Comparison of ENCODE assay signal across 8 cellular contexts in genomic region chr12:109461846-109462766, GRCh38. TPM values are rescaled to one million over a fixed set of nuclear protein-coding genes. Genes with fewer than 3 reads are reported as not detected.
DNase-seq lines count a peak whose midpoint lies in the region; ATAC-seq and TF ChIP-seq lines count a peak whose summit lies in the region.

No MANE protein-coding gene starts in this region.

- H3K9ac ChIP-seq in HCT116 (ENCODE audit: low read length) (peak overlapping the region; percentile 16; the same call in 1 of the 2 replicates), rectal smooth muscle tissue (ENCODE audit: low read length) (no peak overlapping the region)

- H3K9me2 ChIP-seq in HCT116 (ENCODE audit: insufficient read depth): no peaks in the 10 kb centered on the region

- H3K36me3 ChIP-seq in HCT116 (ENCODE audit: control insufficient read depth in 1 of 2, insufficient read depth in 2 of 2, low read length in 2 of 2): peaks cover 9 to 20% of the 10 kb centered on the region in 2 experiments; a peak in 3 of 4 replicates
- H3K36me3 ChIP-seq in rectal smooth muscle tissue (ENCODE audit: control insufficient read depth, insufficient read depth, low read length): peaks cover 7% of the 10 kb centered on the region

- no peak overlapping the region for H2AFZ ChIP-seq in HCT116 (ENCODE audit: low read depth, low read length, poor library complexity, severe bottlenecking)

- no TSS peak for BruUV-seq in HCT116 (replicated peaks; lab: Mats Ljungman, UMichigan)

- peaks cover 38% of the 10 kb centered on the region for H3K4me1 Mint-ChIP-seq in activated naive CD4-positive, alpha-beta T cell treated with anti-CD3 and anti-CD28 coated beads for 36 hours (ENCODE audit: low read depth)

- TF ChIP-seq POLR2A in HCT116 (IDR thresholded peaks at IDR 0.05; ENCODE audit: borderline replicate concordance, extremely low read depth, insufficient read depth, insufficient read length): no peak

- H3K9me3 ChIP-seq in HCT116 (ENCODE audit: control insufficient read depth in 1 of 2, insufficient read depth in 1 of 2, low read depth in 1 of 2, low read length in 2 of 2): no peaks in the 10 kb centered on the region

- H4K20me1 ChIP-seq in HCT116 (ENCODE audit: insufficient read depth): peaks cover 4% of the 10 kb centered on the region; the same call in 1 of the 2 replicates

- no peaks in the 10 kb centered on the region for H3K27me3 Mint-ChIP-seq in activated naive CD4-positive, alpha-beta T cell treated with anti-CD3 and anti-CD28 coated beads for 36 hours (ENCODE audit: low read depth)

- H3K4me2 ChIP-seq in HCT116 (ENCODE audit: low read length): peak overlapping the region; percentile 70

- H3K4me3 ChIP-seq in HCT116 (replicated peaks in 1 of 2; ENCODE audit: low read depth in 1 of 2, low read length in 2 of 2) (0 out of 4 replicates have a peak overlapping the region, but pooled peaks of 1 of the 2 experiments have one; percentile 10), rectal smooth muscle tissue (ENCODE audit: low read length) (peak overlapping the region; percentile 17)

- H3K4me1 ChIP-seq in HCT116 (ENCODE audit: control insufficient read depth in 1 of 2, insufficient read depth in 2 of 2, low read length in 2 of 2): peaks cover 39 to 44% of the 10 kb centered on the region in 2 experiments
- peaks cover 95% of the 10 kb centered on the region for H3K4me1 ChIP-seq in rectal smooth muscle tissue (ENCODE audit: control insufficient read depth, insufficient read depth, low read length)

- ATAC-seq in HCT116: peak; percentile 64
- ATAC-seq in left ventricle myocardium superior: peak; percentile 92
- no peak for ATAC-seq in HG03108 (IDR thresholded peaks at IDR 0.05; ENCODE audit: unreplicated experiment)

- intact Hi-C loops in HCT116 (cut with micrococcal nuclease) (no loop called here), left ventricle myocardium superior (cut with micrococcal nuclease) (no loop called here)
- intact Hi-C loops in activated naive CD4-positive, alpha-beta T cell treated with anti-CD3 and anti-CD28 coated beads for 36 hours (cut with micrococcal nuclease): no loop called here

- RAD21 ChIA-PET in HCT116 (lab: Charles Lee; ENCODE audit: low non-redundant PET in 1 of 2, low total read pairs in 2 of 2, uncharacterized antibody in 2 of 2, unreplicated experiment in 2 of 2): interaction anchor here in 1 of 2 experiments (0.8 kb wide), 1 partner anchor 29 kb away, joined by 3 read pairs; no protein-coding TSS in a partner anchor

- no peak overlapping the region for H3K27ac Mint-ChIP-seq in activated naive CD4-positive, alpha-beta T cell treated with anti-CD3 and anti-CD28 coated beads for 36 hours

- no peaks in the 10 kb centered on the region for H3K9me3 Mint-ChIP-seq in activated naive CD4-positive, alpha-beta T cell treated with anti-CD3 and anti-CD28 coated beads for 36 hours

- DNase-seq in HCT116 (ENCODE audit: low read depth, low spot score) (no peak), left ventricle myocardium superior (peak; percentile 93), NCI-H446 treated with DMSO at 0.1 percent for 48 hours (lab: John Stamatoyannopoulos, UW) (no peak), 8988T (no peak)
- DNase-seq in activated naive CD4-positive, alpha-beta T cell treated with anti-CD3 and anti-CD28 coated beads for 36 hours: no peak

- H3K79me2 ChIP-seq in HCT116 (ENCODE audit: insufficient read depth, low read length): peaks cover 64% of the 10 kb centered on the region

- POLR2A ChIA-PET in HCT116 (lab: Charles Lee): no interaction called here

- no peak for TF ChIP-seq CTCF in HCT116 (IDR thresholded peaks at IDR 0.05 in 2 of 3, conservative IDR thresholded peaks at IDR 0.05 in 1 of 3; ENCODE audit: borderline replicate concordance in 1 of 3, insufficient read depth in 1 of 3, low read depth in 2 of 3, low read length in 2 of 3)

- peaks cover 8% of the 10 kb centered on the region for H3K36me3 Mint-ChIP-seq in activated naive CD4-positive, alpha-beta T cell treated with anti-CD3 and anti-CD28 coated beads for 36 hours (ENCODE audit: low read depth)

- no peak for TF ChIP-seq RAD21 in HCT116 (IDR thresholded peaks at IDR 0.05; ENCODE audit: low read depth)

- H3K27ac ChIP-seq in HCT116 (ENCODE audit: low read depth, low read length) (peak overlapping the region; percentile 68; the same call in 1 of the 2 replicates), adipose tissue (ENCODE audit: low read depth, low read length) (peak overlapping the region; percentile 91), rectal smooth muscle tissue (ENCODE audit: low read depth, low read length) (peak overlapping the region; percentile 97)

- CTCF ChIA-PET in HCT116 (lab: Charles Lee): interaction anchor here (0.9 to 1.1 kb wide), 3 partner anchors 29 to 34 kb away, joined by 3 to 4 read pairs (median 3); no protein-coding TSS in a partner anchor
- CTCF ChIA-PET in activated naive CD4-positive, alpha-beta T cell treated with anti-CD3 and anti-CD28 coated beads for 36 hours (lab: Charles Lee): interaction anchor here (0.6 to 2.7 kb wide), 3 partner anchors 29 to 1564 kb away, joined by 3 to 12 read pairs (median 4); no protein-coding TSS in a partner anchor

- H3K4me3 Mint-ChIP-seq in activated naive CD4-positive, alpha-beta T cell treated with anti-CD3 and anti-CD28 coated beads for 36 hours: no peak overlapping the region

- whole genome bisulfite sequencing in adipose tissue, 3 donors: 51 to 76% (median 56%) methylated on average over 13 of the region's 13 CpGs

- H3K27me3 ChIP-seq in HCT116 (ENCODE audit: insufficient read depth, low read length) (no peaks in the 10 kb centered on the region), rectal smooth muscle tissue (ENCODE audit: control insufficient read depth, insufficient read depth, low read length) (no peaks in the 10 kb centered on the region)

TF ChIP-seq in HCT116, 20 proteins besides CTCF, POLR2A, EP300 and RAD21 (continues in another document):
- TF ChIP-seq POLR2AphosphoS5 (IDR thresholded peaks at IDR 0.05; ENCODE audit: low read depth, low read length) (no peak), YY1 (IDR thresholded peaks at IDR 0.05; ENCODE audit: extremely low read depth, insufficient replicate concordance, low read depth, low read length) (no peak), ZFX (IDR thresholded peaks at IDR 0.05) (no peak), FOSL1 (IDR thresholded peaks at IDR 0.05; ENCODE audit: low read depth) (no peak), TCF7L2 (IDR thresholded peaks at IDR 0.05; ENCODE audit: borderline replicate concordance, extremely low read depth, insufficient read depth, insufficient read length) (no peak), ZBTB33 (IDR thresholded peaks at IDR 0.05; ENCODE audit: extremely low read depth, insufficient replicate concordance, low read length) (no peak), EZH2 (IDR thresholded peaks at IDR 0.05) (no peak)
- TF ChIP-seq, protein P1, sequence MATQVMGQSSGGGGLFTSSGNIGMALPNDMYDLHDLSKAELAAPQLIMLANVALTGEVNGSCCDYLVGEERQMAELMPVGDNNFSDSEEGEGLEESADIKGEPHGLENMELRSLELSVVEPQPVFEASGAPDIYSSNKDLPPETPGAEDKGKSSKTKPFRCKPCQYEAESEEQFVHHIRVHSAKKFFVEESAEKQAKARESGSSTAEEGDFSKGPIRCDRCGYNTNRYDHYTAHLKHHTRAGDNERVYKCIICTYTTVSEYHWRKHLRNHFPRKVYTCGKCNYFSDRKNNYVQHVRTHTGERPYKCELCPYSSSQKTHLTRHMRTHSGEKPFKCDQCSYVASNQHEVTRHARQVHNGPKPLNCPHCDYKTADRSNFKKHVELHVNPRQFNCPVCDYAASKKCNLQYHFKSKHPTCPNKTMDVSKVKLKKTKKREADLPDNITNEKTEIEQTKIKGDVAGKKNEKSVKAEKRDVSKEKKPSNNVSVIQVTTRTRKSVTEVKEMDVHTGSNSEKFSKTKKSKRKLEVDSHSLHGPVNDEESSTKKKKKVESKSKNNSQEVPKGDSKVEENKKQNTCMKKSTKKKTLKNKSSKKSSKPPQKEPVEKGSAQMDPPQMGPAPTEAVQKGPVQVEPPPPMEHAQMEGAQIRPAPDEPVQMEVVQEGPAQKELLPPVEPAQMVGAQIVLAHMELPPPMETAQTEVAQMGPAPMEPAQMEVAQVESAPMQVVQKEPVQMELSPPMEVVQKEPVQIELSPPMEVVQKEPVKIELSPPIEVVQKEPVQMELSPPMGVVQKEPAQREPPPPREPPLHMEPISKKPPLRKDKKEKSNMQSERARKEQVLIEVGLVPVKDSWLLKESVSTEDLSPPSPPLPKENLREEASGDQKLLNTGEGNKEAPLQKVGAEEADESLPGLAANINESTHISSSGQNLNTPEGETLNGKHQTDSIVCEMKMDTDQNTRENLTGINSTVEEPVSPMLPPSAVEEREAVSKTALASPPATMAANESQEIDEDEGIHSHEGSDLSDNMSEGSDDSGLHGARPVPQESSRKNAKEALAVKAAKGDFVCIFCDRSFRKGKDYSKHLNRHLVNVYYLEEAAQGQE (IDR thresholded peaks at IDR 0.05; ENCODE audit: low read depth): no peak
- TF ChIP-seq, protein P2, sequence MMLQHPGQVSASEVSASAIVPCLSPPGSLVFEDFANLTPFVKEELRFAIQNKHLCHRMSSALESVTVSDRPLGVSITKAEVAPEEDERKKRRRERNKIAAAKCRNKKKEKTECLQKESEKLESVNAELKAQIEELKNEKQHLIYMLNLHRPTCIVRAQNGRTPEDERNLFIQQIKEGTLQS (IDR thresholded peaks at IDR 0.05): no peak

RNA-seq across cellular contexts. Expression of gene KCTD10, which starts 15.0 kb away (rescaled TPM):
- total RNA-seq in HCT116 (2021; ENCODE audit: unreplicated experiment) (34.7 TPM), left ventricle myocardium superior (29.8 TPM)
- polyA plus RNA-seq in HCT116 (2012): 29.2 and 31.1 TPM in 2 replicates
- 10 to 100 TPM in 2 of 3 donors, 1 to 10 TPM in 1; 9.6 to 86.8 (median 67.1) TPM for polyA plus RNA-seq in adipose tissue
- 10 to 100 TPM; 31.1 to 33.4 TPM for total RNA-seq in activated naive CD4-positive, alpha-beta T cell treated with anti-CD3 and anti-CD28 coated beads for 36 hours

RNA-seq across cellular contexts. Expression of gene UBE3B, which starts 15.3 kb away (rescaled TPM):
- total RNA-seq in HCT116 (2021; ENCODE audit: unreplicated experiment) (28.9 TPM), left ventricle myocardium superior (58.1 TPM)
- 12.6 and 15.7 TPM in 2 replicates for polyA plus RNA-seq in HCT116 (2012)
- polyA plus RNA-seq in adipose tissue: 10 to 100 TPM in 2 of 3 donors, 1 to 10 TPM in 1; 8.0 to 15.1 (median 12.5) TPM
- total RNA-seq in activated naive CD4-positive, alpha-beta T cell treated with anti-CD3 and anti-CD28 coated beads for 36 hours: 10 to 100 TPM; 26.2 to 26.6 TPM
